ENCODE assay signal across 13 cellular contexts in genomic region chr4:165288226-165288625, GRCh38. TPM values are rescaled to one million over a fixed set of nuclear protein-coding genes. Genes with fewer than 3 reads are reported as not detected.
DNase-seq lines count a peak whose midpoint lies in the region; ATAC-seq, FAIRE-seq and TF ChIP-seq lines count a peak whose summit lies in the region.
"Had no signal": no experiment of that assay in that cellular context is flagged by ENCODE, and none has a peak within 500 bp of the region (broad histone marks: within the 10 kb centered on the region; RNA-seq: fewer than 3 reads in every experiment).

No MANE protein-coding gene starts in this region.

- TF ChIP-seq CTCF in HepG2 (CRISPR knock-in tag; IDR thresholded peaks at IDR 0.05) = no peak

- no peaks in the 10 kb centered on the region for H3K36me3 ChIP-seq in HepG2 (replicated peaks in 1 of 2; ENCODE audit: control insufficient read depth in 1 of 2, insufficient read depth in 2 of 2, low read length in 2 of 2)
- H3K36me3 ChIP-seq: ascending aorta, sigmoid colon had no signal

- H3K9ac ChIP-seq in HepG2 (ENCODE audit: insufficient read depth, low read depth, low read length) = no peak overlapping the region

- FAIRE-seq in HepG2 (lab: Jason Lieb, UNC) = no peak

- CTCF ChIA-PET in HepG2 (lab: Yijun Ruan, JAX; ENCODE audit: low intra/inter-chr PET ratio, low total read pairs) = no interaction called here

- no peak for TF ChIP-seq POLR2A in HepG2 (IDR thresholded peaks at IDR 0.05; ENCODE audit: insufficient read depth in 1 of 2, low read depth in 2 of 2, low read length in 2 of 2)

- no peaks in the 10 kb centered on the region for H3K9me3 Mint-ChIP-seq in stimulated activated effector memory CD8-positive, alpha-beta T cell treated with anti-CD3 and anti-CD28 coated beads, Interleukin-12 subunit alpha, Interleukin-12 subunit beta, amount 100 ng/mL, for 72 hours
- H3K9me3 Mint-ChIP-seq: T-helper 1 cell treated with Interleukin-12 subunit alpha and Interleukin-12 subunit beta and Interleukin-4 antibody, amounts not matched to agents 30 μg/mL and 1 μg/mL, for 36 hours had no signal

- no peak overlapping the region for H3K27ac Mint-ChIP-seq in stimulated activated effector memory CD8-positive, alpha-beta T cell treated with anti-CD3 and anti-CD28 coated beads, Interleukin-12 subunit alpha, Interleukin-12 subunit beta, amount 100 ng/mL, for 72 hours
- H3K27ac Mint-ChIP-seq: T-helper 1 cell treated with Interleukin-12 subunit alpha and Interleukin-12 subunit beta and Interleukin-4 antibody, amounts not matched to agents 30 μg/mL and 1 μg/mL, for 36 hours had no signal

- H3K36me3 Mint-ChIP-seq in stimulated activated effector memory CD8-positive, alpha-beta T cell treated with anti-CD3 and anti-CD28 coated beads, Interleukin-12 subunit alpha, Interleukin-12 subunit beta, amount 100 ng/mL, for 72 hours = no peaks in the 10 kb centered on the region

- H3K27me3 ChIP-seq in HepG2 (ENCODE audit: control insufficient read depth in 1 of 2, insufficient read depth in 2 of 2, low read length in 2 of 2) = no peaks in the 10 kb centered on the region
- H3K27me3 ChIP-seq: ascending aorta, sigmoid colon had no signal

- no peaks in the 10 kb centered on the region for H4K20me1 ChIP-seq in HepG2 (ENCODE audit: insufficient read depth, low read length)

- peaks cover 24% of the 10 kb centered on the region for H3K4me1 Mint-ChIP-seq in stimulated activated effector memory CD8-positive, alpha-beta T cell treated with anti-CD3 and anti-CD28 coated beads, Interleukin-12 subunit alpha, Interleukin-12 subunit beta, amount 100 ng/mL, for 72 hours

- no peak for TF ChIP-seq EP300 in HepG2 (IDR thresholded peaks at IDR 0.05; ENCODE audit: low read depth in 2 of 2, low read length in 2 of 2)
- TF ChIP-seq EP300 in HepG2 (CRISPR knock-in tag; IDR thresholded peaks at IDR 0.05; ENCODE audit: borderline replicate concordance) = no peak

- BruUV-seq in HepG2 (replicated peaks; lab: Mats Ljungman, UMichigan) = no TSS peak

- peak overlapping the region; percentile 30 for H3K27ac ChIP-seq in epithelial cell of prostate
- H3K27ac ChIP-seq in HepG2 (ENCODE audit: extremely low read length, insufficient read depth, low read length) = no peak overlapping the region
- H3K27ac ChIP-seq: ascending aorta, sigmoid colon had no signal

- no peaks in the 10 kb centered on the region for H3K79me2 ChIP-seq in HepG2 (ENCODE audit: insufficient read depth, low read length)

- no peak for DNase-seq in epithelial cell of prostate (ENCODE audit: low read depth, low spot score)
- no peak for DNase-seq in HepG2 (ENCODE audit: low spot score)
- DNase-seq in central memory CD4-positive, alpha-beta T cell = no peak
- DNase-seq in stimulated activated CD4-positive, alpha-beta T cell treated with anti-CD3 and anti-CD28 coated beads, Interleukin-4, amount 100 ng/mL, for 1 hour = no peak
- DNase-seq in stimulated activated effector memory CD8-positive, alpha-beta T cell treated with anti-CD3 and anti-CD28 coated beads, Interleukin-12 subunit alpha, Interleukin-12 subunit beta, amount 100 ng/mL, for 72 hours (ENCODE audit: low spot score in 2 of 2) = no peak
- DNase-seq: MM.1S, NCI-H82, sigmoid colon had no signal

- intact Hi-C loops in HepG2 (cut with micrococcal nuclease; ENCODE audit: unreplicated experiment) = no loop called here

- H3K4me2 ChIP-seq in HepG2 (ENCODE audit: low read depth, low read length) = no peak overlapping the region

- POLR2A ChIA-PET in HepG2 (lab: Yijun Ruan, JAX) = no interaction called here

- TF ChIP-seq RAD21 in HepG2 (CRISPR knock-in tag; IDR thresholded peaks at IDR 0.05) = no peak

- H3K4me1 ChIP-seq in HepG2 (ENCODE audit: insufficient read depth, low read length) = peaks cover 11% of the 10 kb centered on the region
- H3K4me1 ChIP-seq: ascending aorta had no signal

- in situ Hi-C loops in HepG2 (cut with HindIII; ENCODE audit: extremely low pct_ligation_motif_present, low pct_unique_long_range_greater_than_20kb) = no loop called here

- no peak overlapping the region for H3K4me3 Mint-ChIP-seq in stimulated activated effector memory CD8-positive, alpha-beta T cell treated with anti-CD3 and anti-CD28 coated beads, Interleukin-12 subunit alpha, Interleukin-12 subunit beta, amount 100 ng/mL, for 72 hours
- H3K4me3 Mint-ChIP-seq: T-helper 1 cell treated with Interleukin-12 subunit alpha and Interleukin-12 subunit beta and Interleukin-4 antibody, amounts not matched to agents 30 μg/mL and 1 μg/mL, for 36 hours had no signal

- H3K4me3 ChIP-seq in HepG2 (replicated peaks in 1 of 3; ENCODE audit: insufficient read depth in 1 of 3, low read depth in 2 of 3, low read length in 3 of 3) = no peak overlapping the region
- H3K4me3 ChIP-seq: ascending aorta, sigmoid colon had no signal

- no peaks in the 10 kb centered on the region for H3K9me3 ChIP-seq in HepG2 (ENCODE audit: low read length)
- H3K9me3 ChIP-seq: ascending aorta, sigmoid colon had no signal

- ATAC-seq in GM18867 (IDR thresholded peaks at IDR 0.05; ENCODE audit: unreplicated experiment) = peak; percentile 70
- peak; percentile 41 for ATAC-seq in GM21390 (IDR thresholded peaks at IDR 0.05; ENCODE audit: unreplicated experiment)
- ATAC-seq in HG03108 (IDR thresholded peaks at IDR 0.05; ENCODE audit: unreplicated experiment) = peak; percentile 51
- ATAC-seq in HepG2 = no peak
- ATAC-seq in stimulated activated effector memory CD8-positive, alpha-beta T cell treated with anti-CD3 and anti-CD28 coated beads, Interleukin-12 subunit alpha, Interleukin-12 subunit beta, amount 100 ng/mL, for 72 hours = no peak

- WGBS in HepG2 (ENCODE audit: low lambda C conversion rate) = 70% methylated on average over 3 of the region's 3 CpGs

- H2AFZ ChIP-seq in HepG2 (ENCODE audit: low read length) = no peak overlapping the region

TF ChIP-seq in HepG2, 621 proteins besides CTCF, POLR2A, EP300 and RAD21 (continues in another document):
- no peak for TF ChIP-seq MTF1 (CRISPR knock-in tag; IDR thresholded peaks at IDR 0.05)
- no peak for TF ChIP-seq IRF1 (CRISPR knock-in tag; IDR thresholded peaks at IDR 0.05; ENCODE audit: low read depth)
- no peak for TF ChIP-seq ZBTB8A (CRISPR knock-in tag; IDR thresholded peaks at IDR 0.05; ENCODE audit: borderline replicate concordance, low read depth)
- no peak for TF ChIP-seq PREB (CRISPR knock-in tag; IDR thresholded peaks at IDR 0.05)
- TF ChIP-seq SALL1 (CRISPR knock-in tag; IDR thresholded peaks at IDR 0.05) = no peak
- no peak for TF ChIP-seq CBFB (CRISPR knock-in tag; IDR thresholded peaks at IDR 0.05)
- TF ChIP-seq SP4 (CRISPR knock-in tag; IDR thresholded peaks at IDR 0.05) = no peak

RNA-seq across cellular contexts. Expression of gene MSMO1, which starts 39.2 kb away (rescaled TPM):
- 135 and 216 TPM in 2 replicates for total RNA-seq in HepG2 (2016; rRNA removed; fragmentation: Illumina TruSeq; extraction: Trizol)
- total RNA-seq in HepG2 (2016; cell fraction: cytosol; rRNA removed; fragmentation: Illumina TruSeq; extraction: Trizol; ENCODE audit: low read depth) = 56.7 and 57.3 TPM in 2 replicates
- total RNA-seq in HepG2 (2016; cell fraction: insoluble cytoplasmic fraction; rRNA removed; fragmentation: Illumina TruSeq; extraction: Trizol) = 150 and 216 TPM in 2 replicates
- total RNA-seq in HepG2 (2016; cell fraction: membrane; rRNA removed; fragmentation: Illumina TruSeq; extraction: Trizol) = 135 and 158 TPM in 2 replicates
- total RNA-seq in HepG2 (2016; cell fraction: nucleus; rRNA removed; fragmentation: Illumina TruSeq; extraction: Trizol) = 178 and 218 TPM in 2 replicates
- polyA plus RNA-seq in HepG2 (2011; rRNA removed) = 98.1 and 138 TPM in 2 replicates
- 48.1 and 138 TPM in 2 replicates for polyA plus RNA-seq in HepG2 (2011; cell fraction: cytosol; rRNA removed)
- 17.9 and 54.3 TPM in 2 replicates for polyA plus RNA-seq in HepG2 (2011; cell fraction: nucleus; rRNA removed)
- polyA plus RNA-seq in HepG2 (2012) = 175 and 202 TPM in 2 replicates
- 23.5 and 27.9 TPM in 2 replicates for polyA plus RNA-seq in HepG2 (2016; cell fraction: cytosol; fragmentation: Illumina TruSeq; extraction: Trizol; ENCODE audit: low read depth)
- 109 and 119 TPM in 2 replicates for polyA plus RNA-seq in HepG2 (2016; cell fraction: insoluble cytoplasmic fraction; fragmentation: Illumina TruSeq; extraction: Trizol; ENCODE audit: low read depth)
- polyA plus RNA-seq in HepG2 (2016; cell fraction: membrane; fragmentation: Illumina TruSeq; extraction: Trizol; ENCODE audit: low read depth) = 58.7 and 63.0 TPM in 2 replicates
- polyA plus RNA-seq in HepG2 (2016; cell fraction: nucleus; fragmentation: Illumina TruSeq; extraction: Trizol; ENCODE audit: insufficient read depth, low read depth) = 234 and 249 TPM in 2 replicates
- 11.4 and 32.9 TPM in 2 replicates for polyA minus RNA-seq in HepG2 (2011; rRNA and poly(A)+ RNA removed; ENCODE audit: low replicate concordance)
- 61.6 and 109 TPM in 2 replicates for polyA minus RNA-seq in HepG2 (2011; cell fraction: cytosol; rRNA and poly(A)+ RNA removed)
- 48.5 and 106 TPM in 2 replicates for polyA minus RNA-seq in HepG2 (2011; cell fraction: nucleus; rRNA and poly(A)+ RNA removed)

Comparison
In these comparisons a context has a peak if more than half of its experiments do, and no peak if none do; other contexts are left out.
1. ATAC-seq: peak in GM18867 (single experiment), GM21390 (single experiment) and HG03108 (single experiment); none in HepG2 (single experiment) and stimulated activated effector memory CD8-positive, alpha-beta T cell treated with anti-CD3 and anti-CD28 coated beads, Interleukin-12 subunit alpha, Interleukin-12 subunit beta, amount 100 ng/mL, for 72 hours (single experiment).